ENCODE assay signal across 7 cellular contexts in the genomic region with DNA sequence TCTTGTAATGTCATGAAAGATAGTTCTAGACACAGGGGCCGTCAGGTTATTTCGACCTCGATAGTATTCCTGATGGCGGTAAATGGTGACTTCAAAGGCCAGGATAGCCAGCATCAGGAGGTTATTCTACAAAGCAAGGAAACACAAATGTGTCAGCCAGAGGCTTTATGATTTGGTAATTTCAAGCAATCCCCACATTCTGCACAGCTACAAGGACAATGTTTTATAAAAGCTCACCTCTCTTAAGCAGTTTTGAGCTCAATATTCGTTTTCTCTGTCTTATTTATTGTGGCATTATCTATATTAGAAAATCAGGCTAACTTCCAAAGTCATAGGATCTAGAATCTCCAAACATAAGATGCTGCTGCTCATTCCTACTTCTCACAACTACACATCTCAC.
"Had no signal": no experiment of that assay in that cellular context is flagged by ENCODE, and none has a peak within 500 bp of the region (broad histone marks: within the 10 kb centered on the region; RNA-seq: fewer than 3 reads in every experiment).

No MANE protein-coding gene starts in this region.

- ATAC-seq: HepG2 had no signal

- H3K4me2 ChIP-seq: KMS-11 had no signal

- DNase-seq: IMR-90, KBM-7, KG1 had no signal

- H3K27ac ChIP-seq: HL-60, KMS-11 had no signal

- FAIRE-seq: HepG2, HTR-8/SVneo had no signal

- H3K9ac ChIP-seq: KMS-11 had no signal
